ENCODE assay signal across 9 cellular contexts in the genomic region with DNA sequence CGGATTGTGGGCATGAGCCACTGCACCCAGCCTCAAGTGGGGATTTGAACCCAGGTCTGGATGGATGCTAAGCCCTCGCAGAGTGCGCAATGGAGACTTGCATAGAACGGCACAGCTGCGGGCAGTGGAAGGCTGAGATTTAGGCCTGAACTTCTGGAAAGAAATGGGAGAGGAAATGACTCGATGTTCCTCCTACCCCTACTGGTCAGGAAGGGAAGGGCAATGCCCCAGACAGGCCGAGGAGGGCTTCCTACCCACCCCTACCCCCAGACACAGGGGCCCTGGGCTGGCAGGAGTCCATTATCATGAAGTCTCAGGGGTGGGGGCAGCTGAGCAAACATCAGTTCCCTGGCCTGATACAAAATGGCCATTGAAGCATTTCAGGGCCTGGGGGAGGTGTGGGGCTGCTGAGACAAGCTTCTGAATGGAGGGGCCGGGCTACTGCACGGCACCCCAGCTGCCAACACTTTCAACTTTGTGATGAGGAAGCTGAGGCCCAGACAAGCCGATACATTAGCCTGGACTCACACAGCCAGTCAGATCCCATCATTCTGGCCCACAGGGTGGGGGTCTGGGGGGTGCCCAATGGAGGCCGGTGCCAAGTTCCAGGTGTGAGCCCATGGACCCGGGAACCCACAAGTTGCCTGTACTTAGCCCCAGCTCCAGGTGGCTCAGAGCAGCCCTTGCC. TPM values are rescaled to one million over a fixed set of nuclear protein-coding genes. Genes with fewer than 3 reads are reported as not detected.
A peak's percentile ranks its signal among the peaks of the same experiment; 100 is the strongest.
DNase-seq lines count a peak whose midpoint lies in the region; TF ChIP-seq lines count a peak whose summit lies in the region.
"Had no signal": no experiment of that assay in that cellular context is flagged by ENCODE, and none has a peak within 500 bp of the region (broad histone marks: within the 10 kb centered on the region; RNA-seq: fewer than 3 reads in every experiment).

No MANE protein-coding gene starts in this region.

- CTCF ChIA-PET in activated CD4-positive, alpha-beta memory T cell treated with anti-CD3 and anti-CD28 coated beads, Interleukin-2, amount 10 ng/mL, durations not matched to agents 7 days and 5 days (lab: Charles Lee) = interaction anchor here (0.6 to 5.4 kb wide), 7 partner anchors 14 to 222 kb away, joined by 3 to 46 read pairs (median 3); a partner anchor contains a TSS

- H3K4me1 Mint-ChIP-seq in nephron progenitor cell = peaks cover 25% of the 10 kb centered on the region
- no peaks in the 10 kb centered on the region for H3K4me1 Mint-ChIP-seq in activated CD4-positive, alpha-beta memory T cell treated with anti-CD3 and anti-CD28 coated beads, Interleukin-2, amount 10 ng/mL, durations not matched to agents 7 days and 5 days

- POLR2A ChIA-PET in activated CD4-positive, alpha-beta memory T cell treated with anti-CD3 and anti-CD28 coated beads, Interleukin-2, amount 10 ng/mL, durations not matched to agents 7 days and 5 days (lab: Charles Lee) = interaction anchor here (1.1 to 1.9 kb wide), 2 partner anchors 21 to 30 kb away, joined by 3 to 8 read pairs; no protein-coding TSS in a partner anchor

- H3K27me3 Mint-ChIP-seq in nephron progenitor cell (ENCODE audit: low read depth, poor library complexity) = peaks cover 5% of the 10 kb centered on the region
- H3K27me3 Mint-ChIP-seq in activated CD4-positive, alpha-beta memory T cell treated with anti-CD3 and anti-CD28 coated beads, Interleukin-2, amount 10 ng/mL, durations not matched to agents 7 days and 5 days = peaks cover 17% of the 10 kb centered on the region

- no peak overlapping the region for H3K4me3 ChIP-seq in NB4 (ENCODE audit: low read depth, low read length)
- H3K4me3 ChIP-seq in lower leg skin (ENCODE audit: low read depth, poor library complexity, severe bottlenecking) = no peak overlapping the region

- intact Hi-C loops in lower leg skin (cut with DNase I; ENCODE audit: low total_unique reads) = no loop called here

- 65 to 68% methylated on average over 10 to 12 of the region's 12 CpGs for WGBS in lower leg skin, 2 donors

- no peak for TF ChIP-seq POLR2A in NB4 (IDR thresholded peaks at IDR 0.05; ENCODE audit: extremely low read depth, insufficient read length)
- TF ChIP-seq POLR2A in lower leg skin (IDR thresholded peaks at IDR 0.05) = no peak

- H3K36me3 Mint-ChIP-seq in nephron progenitor cell (ENCODE audit: low read depth) = no peaks in the 10 kb centered on the region
- H3K36me3 Mint-ChIP-seq in activated CD4-positive, alpha-beta memory T cell treated with anti-CD3 and anti-CD28 coated beads, Interleukin-2, amount 10 ng/mL, durations not matched to agents 7 days and 5 days (ENCODE audit: low read depth) = no peaks in the 10 kb centered on the region

- peak overlapping the region; percentile 90 for H3K27ac Mint-ChIP-seq in nephron progenitor cell
- H3K27ac Mint-ChIP-seq in activated CD4-positive, alpha-beta memory T cell treated with anti-CD3 and anti-CD28 coated beads, Interleukin-2, amount 10 ng/mL, durations not matched to agents 7 days and 5 days = no peak overlapping the region

- no peak overlapping the region for H3K4me3 Mint-ChIP-seq in nephron progenitor cell
- no peak overlapping the region for H3K4me3 Mint-ChIP-seq in activated CD4-positive, alpha-beta memory T cell treated with anti-CD3 and anti-CD28 coated beads, Interleukin-2, amount 10 ng/mL, durations not matched to agents 7 days and 5 days

- peak; percentile 69 for DNase-seq in Daoy (ENCODE audit: low read depth)
- no peak for DNase-seq in NB4 (ENCODE audit: low read depth)
- peak; percentile 33 for DNase-seq in cerebellar cortex (ENCODE audit: low spot score)
- peak; percentile 40 for DNase-seq in nephron progenitor cell
- no peak for DNase-seq in lower leg skin (ENCODE audit: low spot score in 2 of 2)
- DNase-seq in activated CD4-positive, alpha-beta memory T cell treated with anti-CD3 and anti-CD28 coated beads, Interleukin-2, amount 10 ng/mL, durations not matched to agents 7 days and 5 days = no peak
- no peak for DNase-seq in activated gamma-delta T cell (lab: John Stamatoyannopoulos, UW)
- DNase-seq in putamen (ENCODE audit: low spot score) = no peak
- DNase-seq: SW 1271 had no signal

- TF ChIP-seq CTCF in NB4 (IDR thresholded peaks at IDR 0.05; ENCODE audit: low read depth, low read length) (peak; percentile 33), nephron progenitor cell (IDR thresholded peaks at IDR 0.05) (peak; percentile 57), lower leg skin (IDR thresholded peaks at IDR 0.05) (no peak)

- H3K9me3 Mint-ChIP-seq in nephron progenitor cell = no peaks in the 10 kb centered on the region
- no peaks in the 10 kb centered on the region for H3K9me3 Mint-ChIP-seq in activated CD4-positive, alpha-beta memory T cell treated with anti-CD3 and anti-CD28 coated beads, Interleukin-2, amount 10 ng/mL, durations not matched to agents 7 days and 5 days

RNA-seq across cellular contexts. Expression of a gene that starts 13.5 kb away (rescaled TPM):
- 0.12 TPM in 1 of 2 replicates, not detected in the other for total RNA-seq in Daoy (2014; rRNA removed; shearing (Covaris generic))
- total RNA-seq in lower leg skin = not detected
- total RNA-seq in activated CD4-positive, alpha-beta memory T cell treated with anti-CD3 and anti-CD28 coated beads, Interleukin-2, amount 10 ng/mL, durations not matched to agents 7 days and 5 days = not detected

RNA-seq across cellular contexts. Expression of a gene that starts 22.0 kb away (rescaled TPM):
- 4,733 and 5,328 TPM in 2 replicates for total RNA-seq in Daoy (2014; rRNA removed; shearing (Covaris generic))
- total RNA-seq in lower leg skin = 1,000 to 10,000 TPM; 2,721 to 5,210 (median 3,159) TPM
- total RNA-seq in activated CD4-positive, alpha-beta memory T cell treated with anti-CD3 and anti-CD28 coated beads, Interleukin-2, amount 10 ng/mL, durations not matched to agents 7 days and 5 days = 1,000 to 10,000 TPM; 1,297 to 1,317 TPM

RNA-seq across cellular contexts. Expression of a gene that starts 22.2 kb away (rescaled TPM):
- 52.8 and 81.8 TPM in 2 replicates for total RNA-seq in Daoy (2014; rRNA removed; shearing (Covaris generic))
- 10 to 100 TPM; 34.8 to 45.5 (median 42.3) TPM for total RNA-seq in lower leg skin
- 10 to 100 TPM; 76.6 to 79.4 TPM for total RNA-seq in activated CD4-positive, alpha-beta memory T cell treated with anti-CD3 and anti-CD28 coated beads, Interleukin-2, amount 10 ng/mL, durations not matched to agents 7 days and 5 days

Comparison
In these comparisons a context has a peak if more than half of its experiments do, and no peak if none do; other contexts are left out.
1. DNase-seq: peak in Daoy (single experiment), cerebellar cortex (single experiment) and nephron progenitor cell (single experiment); none in NB4 (single experiment), lower leg skin (0 of 2), activated CD4-positive, alpha-beta memory T cell treated with anti-CD3 and anti-CD28 coated beads, Interleukin-2, amount 10 ng/mL, durations not matched to agents 7 days and 5 days (single experiment), activated gamma-delta T cell (single experiment) and putamen (single experiment).
2. CTCF ChIP-seq: peak in NB4 (single experiment) and nephron progenitor cell (single experiment); none in lower leg skin (0 of 3).